ENCODE assay signal across 15 cellular contexts in genomic region chr11:32105871-32106312, GRCh38. TPM values are rescaled to one million over a fixed set of nuclear protein-coding genes. Genes with fewer than 3 reads are reported as not detected.
A peak's percentile ranks its signal among the peaks of the same experiment; 100 is the strongest.
DNase-seq lines count a peak whose midpoint lies in the region; ATAC-seq lines count a peak whose summit lies in the region.
"Had no signal": no experiment of that assay in that cellular context is flagged by ENCODE, and none has a peak within 500 bp of the region (broad histone marks: within the 10 kb centered on the region; RNA-seq: fewer than 3 reads in every experiment).

No MANE protein-coding gene starts in this region.

- H3K4me1 Mint-ChIP-seq in activated naive CD8-positive, alpha-beta T cell (ENCODE audit: low read depth), result no peaks in the 10 kb centered on the region
- no peaks in the 10 kb centered on the region for H3K4me1 Mint-ChIP-seq in activated naive CD8-positive, alpha-beta T cell treated with anti-CD3 and anti-CD28 coated beads for 36 hours
- H3K4me1 Mint-ChIP-seq: immature natural killer cell had no signal

- peaks cover 9% of the 10 kb centered on the region for H3K36me3 Mint-ChIP-seq in activated naive CD8-positive, alpha-beta T cell
- H3K36me3 Mint-ChIP-seq in activated naive CD8-positive, alpha-beta T cell treated with anti-CD3 and anti-CD28 coated beads for 36 hours, result peaks cover 25% of the 10 kb centered on the region

- ATAC-seq in GM21737 (IDR thresholded peaks at IDR 0.05; ENCODE audit: unreplicated experiment) (peak; percentile 62), HG03175 (IDR thresholded peaks at IDR 0.05; ENCODE audit: unreplicated experiment) (peak; percentile 71)
- ATAC-seq: Right ventricle myocardium inferior had no signal

- no peaks in the 10 kb centered on the region for H3K27me3 Mint-ChIP-seq in activated naive CD8-positive, alpha-beta T cell
- no peaks in the 10 kb centered on the region for H3K27me3 Mint-ChIP-seq in activated naive CD8-positive, alpha-beta T cell treated with anti-CD3 and anti-CD28 coated beads for 36 hours
- H3K27me3 Mint-ChIP-seq: stimulated activated naive CD8-positive, alpha-beta T cell treated with anti-CD3 and anti-CD28 coated beads, Interleukin-15, Interleukin-2, amounts not matched to agents 100 ng/mL and 50 ng/mL, for 24 hours had no signal

- H3K4me3 Mint-ChIP-seq in activated naive CD8-positive, alpha-beta T cell, result no peak overlapping the region
- no peak overlapping the region for H3K4me3 Mint-ChIP-seq in activated naive CD8-positive, alpha-beta T cell treated with anti-CD3 and anti-CD28 coated beads for 36 hours
- H3K4me3 Mint-ChIP-seq: immature natural killer cell; stimulated activated naive CD8-positive, alpha-beta T cell treated with anti-CD3 and anti-CD28 coated beads, Interleukin-15, Interleukin-2, amounts not matched to agents 100 ng/mL and 50 ng/mL, for 24 hours had no signal

- no peaks in the 10 kb centered on the region for H3K9me3 Mint-ChIP-seq in activated naive CD8-positive, alpha-beta T cell (ENCODE audit: low read depth)
- H3K9me3 Mint-ChIP-seq in activated naive CD8-positive, alpha-beta T cell treated with anti-CD3 and anti-CD28 coated beads for 36 hours, result no peaks in the 10 kb centered on the region
- H3K9me3 Mint-ChIP-seq: immature natural killer cell; stimulated activated naive CD8-positive, alpha-beta T cell treated with anti-CD3 and anti-CD28 coated beads, Interleukin-15, Interleukin-2, amounts not matched to agents 100 ng/mL and 50 ng/mL, for 24 hours had no signal

- DNase-seq in activated naive CD8-positive, alpha-beta T cell treated with anti-CD3 and anti-CD28 coated beads for 36 hours, result no peak
- DNase-seq in DMS 273 (lab: John Stamatoyannopoulos, UW; ENCODE audit: unreplicated experiment) (no peak), NCI-H2227 treated with DMSO at 0.1 percent for 48 hours (lab: John Stamatoyannopoulos, UW) (no peak), NCI-H1105 treated with DMSO at 0.1 percent for 48 hours (lab: John Stamatoyannopoulos, UW) (no peak), D341Med (ENCODE audit: low spot score) (no peak)
- DNase-seq: activated CD4-positive, alpha-beta T cell treated with anti-CD3 and anti-CD28 coated beads for 1 hour; central memory CD4-positive, alpha-beta T cell; HCEC 1CT; immature natural killer cell; Kasumi-1 had no signal

- peak overlapping the region; percentile 18 for H3K27ac Mint-ChIP-seq in activated naive CD8-positive, alpha-beta T cell
- no peak overlapping the region for H3K27ac Mint-ChIP-seq in activated naive CD8-positive, alpha-beta T cell treated with anti-CD3 and anti-CD28 coated beads for 36 hours
- H3K27ac Mint-ChIP-seq: immature natural killer cell; stimulated activated naive CD8-positive, alpha-beta T cell treated with anti-CD3 and anti-CD28 coated beads, Interleukin-15, Interleukin-2, amounts not matched to agents 100 ng/mL and 50 ng/mL, for 24 hours had no signal

RNA-seq across cellular contexts. Expression of gene RCN1, which starts 15.0 kb away (rescaled TPM):
- 10 to 100 TPM; 35.4 to 36.3 TPM for total RNA-seq in activated naive CD8-positive, alpha-beta T cell treated with anti-CD3 and anti-CD28 coated beads for 36 hours
